In the genomic region with DNA sequence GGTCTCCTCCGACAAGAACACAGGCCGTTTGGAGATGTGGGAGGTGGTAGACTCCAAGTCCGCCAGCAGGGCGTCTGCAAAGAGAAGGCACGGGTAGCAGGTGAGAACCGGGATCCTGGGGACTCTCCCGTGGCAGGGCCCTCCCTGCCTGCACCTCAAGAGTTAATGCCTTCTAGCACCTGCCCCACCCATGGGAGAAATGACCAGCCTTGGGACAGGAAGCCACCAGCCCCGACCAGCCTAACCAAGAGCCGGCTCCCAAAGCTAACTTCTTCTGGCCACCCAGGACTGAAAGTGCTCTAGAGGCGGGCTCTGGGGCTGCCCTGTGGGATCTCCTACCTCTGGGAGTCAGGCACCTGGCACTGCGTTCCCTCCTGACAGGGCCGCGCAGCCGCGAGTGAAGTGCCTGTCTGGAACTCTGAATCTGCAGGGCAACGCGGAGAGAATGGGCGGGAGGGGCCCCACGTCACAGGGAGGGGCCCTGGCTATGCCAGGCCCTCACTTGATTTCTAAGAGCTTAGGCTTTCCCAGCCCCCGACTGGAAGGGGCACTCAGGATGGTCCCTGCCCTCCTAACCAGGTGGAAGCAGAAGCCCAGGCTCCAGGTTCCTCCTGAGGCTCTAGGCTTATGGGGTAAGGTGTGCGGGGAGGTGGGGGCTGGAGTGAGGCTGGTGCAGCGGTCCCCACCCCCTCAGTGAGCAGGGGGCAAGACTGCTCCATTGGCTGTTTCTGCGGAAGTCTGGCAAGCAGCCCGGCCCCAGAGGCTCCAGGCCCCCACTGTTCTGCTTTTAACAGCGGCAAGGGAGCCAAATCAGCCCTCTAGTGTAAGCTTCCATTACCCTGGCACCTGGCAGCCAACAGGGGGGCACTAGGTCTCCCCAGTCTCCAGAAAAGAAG, we compare ENCODE assay signal across 3 cellular contexts.
TF ChIP-seq lines count a peak whose summit lies in the region.

No MANE protein-coding gene starts in this region.

TF ChIP-seq in endothelial cell of umbilical vein, 7 proteins besides CTCF, POLR2A, EP300 and RAD21:
- TF ChIP-seq GATA2 (IDR thresholded peaks at IDR 0.05; ENCODE audit: insufficient read depth, insufficient read length, low read depth, low read length) = no peak
- no peak for TF ChIP-seq MYC (IDR thresholded peaks at IDR 0.05; ENCODE audit: low read depth, low read length)
- TF ChIP-seq, protein P1, sequence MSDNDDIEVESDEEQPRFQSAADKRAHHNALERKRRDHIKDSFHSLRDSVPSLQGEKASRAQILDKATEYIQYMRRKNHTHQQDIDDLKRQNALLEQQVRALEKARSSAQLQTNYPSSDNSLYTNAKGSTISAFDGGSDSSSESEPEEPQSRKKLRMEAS (IDR thresholded peaks at IDR 0.05; ENCODE audit: insufficient read depth, insufficient read length) = no peak
- peak; percentile 37 for TF ChIP-seq POLR2AphosphoS5 (IDR thresholded peaks at IDR 0.05; ENCODE audit: insufficient read depth, low read depth, low read length)
- no peak for TF ChIP-seq EZH2 (IDR thresholded peaks at IDR 0.05; ENCODE audit: borderline replicate concordance, low read depth, low read length, severe bottlenecking)
- TF ChIP-seq FOS (IDR thresholded peaks at IDR 0.05; ENCODE audit: borderline replicate concordance, insufficient read depth, low read length) = no peak

TF ChIP-seq in HepG2, 621 proteins besides CTCF, POLR2A, EP300 and RAD21:
- TF ChIP-seq MIXL1 (CRISPR knock-in tag; IDR thresholded peaks at IDR 0.05) (no peak), ZNF3 (CRISPR knock-in tag; IDR thresholded peaks at IDR 0.05) (no peak), ZNF670 (CRISPR knock-in tag; IDR thresholded peaks at IDR 0.05; ENCODE audit: borderline replicate concordance) (no peak), ELF1 (CRISPR knock-in tag; IDR thresholded peaks at IDR 0.05) (no peak), ZNF30 (CRISPR knock-in tag; IDR thresholded peaks at IDR 0.05) (no peak)
TF ChIP-seq in HepG2: peak in this region for 0.

TF ChIP-seq in HEK293T, 16 proteins besides CTCF, POLR2A, EP300 and RAD21:
- TF ChIP-seq HDGF (IDR thresholded peaks at IDR 0.05; ENCODE audit: borderline replicate concordance) (no peak), SUZ12 (IDR thresholded peaks at IDR 0.05) (no peak), CTBP1 (IDR thresholded peaks at IDR 0.05; ENCODE audit: borderline replicate concordance) (no peak), TARDBP (IDR thresholded peaks at IDR 0.05) (no peak), ARNT (IDR thresholded peaks at IDR 0.05) (no peak), BHLHE40 (IDR thresholded peaks at IDR 0.05; ENCODE audit: borderline replicate concordance) (no peak)
- TF ChIP-seq, protein P2, sequence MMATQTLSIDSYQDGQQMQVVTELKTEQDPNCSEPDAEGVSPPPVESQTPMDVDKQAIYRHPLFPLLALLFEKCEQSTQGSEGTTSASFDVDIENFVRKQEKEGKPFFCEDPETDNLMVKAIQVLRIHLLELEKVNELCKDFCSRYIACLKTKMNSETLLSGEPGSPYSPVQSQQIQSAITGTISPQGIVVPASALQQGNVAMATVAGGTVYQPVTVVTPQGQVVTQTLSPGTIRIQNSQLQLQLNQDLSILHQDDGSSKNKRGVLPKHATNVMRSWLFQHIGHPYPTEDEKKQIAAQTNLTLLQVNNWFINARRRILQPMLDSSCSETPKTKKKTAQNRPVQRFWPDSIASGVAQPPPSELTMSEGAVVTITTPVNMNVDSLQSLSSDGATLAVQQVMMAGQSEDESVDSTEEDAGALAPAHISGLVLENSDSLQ (IDR thresholded peaks at IDR 0.05) = no peak
TF ChIP-seq in HEK293T: peak in this region for 0.
